In the genomic region with DNA sequence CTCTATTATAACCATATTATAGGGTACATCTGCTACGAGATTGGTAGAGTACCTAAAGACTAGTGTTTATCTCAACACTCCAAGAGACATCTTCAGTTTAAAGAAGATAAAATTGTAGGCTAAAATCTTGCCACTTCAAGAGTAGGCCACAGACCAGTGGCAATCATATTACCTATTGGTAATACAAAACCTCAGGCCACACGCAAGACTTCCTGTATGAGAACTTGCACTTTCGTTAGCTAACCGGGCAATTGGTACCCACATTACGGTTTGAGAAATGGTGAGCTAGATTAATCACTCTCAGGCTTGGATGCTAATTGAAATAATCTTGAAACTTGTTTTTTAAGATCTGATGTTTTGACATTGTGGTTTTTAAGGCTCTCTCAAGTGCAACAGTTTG, we compare ENCODE assay signal across 1 cellular context.
TF ChIP-seq lines count a peak whose summit lies in the region.

No MANE protein-coding gene starts in this region.

TF ChIP-seq in GM12878, 131 proteins besides CTCF, POLR2A, EP300 and RAD21:
- TF ChIP-seq, protein P1, sequence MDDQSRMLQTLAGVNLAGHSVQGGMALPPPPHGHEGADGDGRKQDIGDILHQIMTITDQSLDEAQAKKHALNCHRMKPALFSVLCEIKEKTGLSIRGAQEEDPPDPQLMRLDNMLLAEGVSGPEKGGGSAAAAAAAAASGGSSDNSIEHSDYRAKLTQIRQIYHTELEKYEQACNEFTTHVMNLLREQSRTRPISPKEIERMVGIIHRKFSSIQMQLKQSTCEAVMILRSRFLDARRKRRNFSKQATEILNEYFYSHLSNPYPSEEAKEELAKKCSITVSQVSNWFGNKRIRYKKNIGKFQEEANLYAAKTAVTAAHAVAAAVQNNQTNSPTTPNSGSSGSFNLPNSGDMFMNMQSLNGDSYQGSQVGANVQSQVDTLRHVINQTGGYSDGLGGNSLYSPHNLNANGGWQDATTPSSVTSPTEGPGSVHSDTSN (IDR thresholded peaks at IDR 0.05; ENCODE audit: insufficient replicate concordance, low read depth, low read length), result no peak
- TF ChIP-seq STAT1 (conservative IDR thresholded peaks at IDR 0.05), result no peak
- TF ChIP-seq WRNIP1 (IDR thresholded peaks at IDR 0.05; ENCODE audit: borderline replicate concordance, low read depth, low read length), result no peak
- no peak for TF ChIP-seq BHLHE40 (IDR thresholded peaks at IDR 0.05; ENCODE audit: borderline replicate concordance in 1 of 2, low read depth in 2 of 2, low read length in 1 of 2)
- TF ChIP-seq HDAC2 (IDR thresholded peaks at IDR 0.05), result no peak
- TF ChIP-seq ZNF274 (IDR thresholded peaks at IDR 0.05; ENCODE audit: insufficient read depth, insufficient read length), result no peak
- TF ChIP-seq, protein P2, sequence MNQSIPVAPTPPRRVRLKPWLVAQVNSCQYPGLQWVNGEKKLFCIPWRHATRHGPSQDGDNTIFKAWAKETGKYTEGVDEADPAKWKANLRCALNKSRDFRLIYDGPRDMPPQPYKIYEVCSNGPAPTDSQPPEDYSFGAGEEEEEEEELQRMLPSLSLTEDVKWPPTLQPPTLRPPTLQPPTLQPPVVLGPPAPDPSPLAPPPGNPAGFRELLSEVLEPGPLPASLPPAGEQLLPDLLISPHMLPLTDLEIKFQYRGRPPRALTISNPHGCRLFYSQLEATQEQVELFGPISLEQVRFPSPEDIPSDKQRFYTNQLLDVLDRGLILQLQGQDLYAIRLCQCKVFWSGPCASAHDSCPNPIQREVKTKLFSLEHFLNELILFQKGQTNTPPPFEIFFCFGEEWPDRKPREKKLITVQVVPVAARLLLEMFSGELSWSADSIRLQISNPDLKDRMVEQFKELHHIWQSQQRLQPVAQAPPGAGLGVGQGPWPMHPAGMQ (IDR thresholded peaks at IDR 0.05; ENCODE audit: borderline replicate concordance), result no peak
- TF ChIP-seq TCF12 (IDR thresholded peaks at IDR 0.05; ENCODE audit: low read depth, low read length), result no peak
- TF ChIP-seq ZZZ3 (IDR thresholded peaks at IDR 0.05; ENCODE audit: control insufficient read depth, insufficient read length, low read depth), result no peak
- TF ChIP-seq HDAC6 (IDR thresholded peaks at IDR 0.05; ENCODE audit: unreplicated experiment), result no peak
- no peak for TF ChIP-seq SP1 (IDR thresholded peaks at IDR 0.05; ENCODE audit: low read depth, low read length)
- TF ChIP-seq ZNF384 (IDR thresholded peaks at IDR 0.05; ENCODE audit: borderline replicate concordance, low read depth, low read length), result no peak
